ENCODE assay signal across 19 cellular contexts in genomic region chr9:107373809-107374208, GRCh38.
"Had no signal": no experiment of that assay in that cellular context is flagged by ENCODE, and none has a peak within 500 bp of the region (broad histone marks: within the 10 kb centered on the region; RNA-seq: fewer than 3 reads in every experiment).

No MANE protein-coding gene starts in this region.

- ATAC-seq: SK-N-SH treated with all-trans-retinoic acid at 6 μM for 48 hours had no signal

- DNase-seq: KBM-7, MG63, NCI-H1092, NCI-H1105 treated with DMSO at 0.1 percent for 48 hours, NCI-H1417 treated with DMSO at 0.1 percent for 48 hours, NCI-H146, NCI-H1694 treated with DMSO at 0.1 percent for 48 hours, NCI-H1930, NCI-H2081, NCI-H2107, NCI-H2227 treated with DMSO at 0.1 percent for 48 hours, NCI-H446, NCI-H510A, NCI-H524 treated with DMSO at 0.1 percent for 48 hours, NCI-H69, NCI-H774, SHP77 treated with DMSO at 0.1 percent for 48 hours, SJCRH30 had no signal
